29 cellular contexts compared by ENCODE assay signal in genomic region chr5:15538516-15538915, GRCh38. TPM values are rescaled to one million over a fixed set of nuclear protein-coding genes. Genes with fewer than 3 reads are reported as not detected.
DNase-seq lines count a peak whose midpoint lies in the region; ATAC-seq and TF ChIP-seq lines count a peak whose summit lies in the region.
"Had no signal": no experiment of that assay in that cellular context is flagged by ENCODE, and none has a peak within 500 bp of the region (broad histone marks: within the 10 kb centered on the region; RNA-seq: fewer than 3 reads in every experiment).

No MANE protein-coding gene starts in this region.

- no peak overlapping the region for H3K4me2 ChIP-seq in IMR-90 (ENCODE audit: low read depth, low read length)

- no peak overlapping the region for H2BK20ac ChIP-seq in IMR-90 (ENCODE audit: low read depth, low read length)

- H2AFZ ChIP-seq in IMR-90 (replicated peaks; ENCODE audit: low read length, poor library complexity) = no peak overlapping the region

- CTCF ChIA-PET in IMR-90 (lab: Yijun Ruan, JAX) = no interaction called here

- no peaks in the 10 kb centered on the region for H3K36me3 ChIP-seq in IMR-90 (ENCODE audit: control insufficient read depth, insufficient read depth, low read length)
- no peaks in the 10 kb centered on the region for H3K36me3 ChIP-seq in iPS-18a (ENCODE audit: control insufficient read depth, low read depth, low read length)
- H3K36me3 ChIP-seq: ascending aorta, esophagus squamous epithelium, right lobe of liver, upper lobe of left lung had no signal

- H3K9me1 ChIP-seq in IMR-90 (ENCODE audit: insufficient read depth, low read length) = no peaks in the 10 kb centered on the region

- no peak overlapping the region for H3K27ac ChIP-seq in IMR-90 (ENCODE audit: insufficient read depth, low read length)
- no peak overlapping the region for H3K27ac ChIP-seq in iPS-18a (ENCODE audit: low read length)
- no peak overlapping the region for H3K27ac ChIP-seq in foreskin keratinocyte
- H3K27ac ChIP-seq: ascending aorta, esophagus squamous epithelium, right lobe of liver, upper lobe of left lung had no signal

- H3K9me3 ChIP-seq in IMR-90 (ENCODE audit: control insufficient read depth, insufficient read depth, low read length) = no peaks in the 10 kb centered on the region
- H3K9me3 ChIP-seq in iPS-18a (ENCODE audit: control insufficient read depth, low read depth, low read length) = no peaks in the 10 kb centered on the region
- H3K9me3 ChIP-seq: ascending aorta, esophagus squamous epithelium, right lobe of liver, upper lobe of left lung had no signal

- H4K5ac ChIP-seq in IMR-90 (ENCODE audit: low read depth, low read length) = no peak overlapping the region

- no peaks in the 10 kb centered on the region for H3K27me3 Mint-ChIP-seq in brain
- H3K27me3 Mint-ChIP-seq: activated naive CD8-positive, alpha-beta T cell; central memory CD8-positive, alpha-beta T cell had no signal

- no peak overlapping the region for H3K4ac ChIP-seq in IMR-90 (ENCODE audit: low read depth, low read length)

- TF ChIP-seq CTCF in IMR-90 (conservative IDR thresholded peaks at IDR 0.05; ENCODE audit: low read depth, low read length) (no peak), brain (conservative IDR thresholded peaks at IDR 0.05) (no peak), foreskin keratinocyte (conservative IDR thresholded peaks at IDR 0.05) (no peak)

- H3K4me3 ChIP-seq in IMR-90 (ENCODE audit: insufficient read depth, low read depth, low read length) = no peak overlapping the region
- H3K4me3 ChIP-seq in iPS-18a (ENCODE audit: low read length) = peak overlapping the region; percentile 1
- H3K4me3 ChIP-seq: ascending aorta, esophagus squamous epithelium, right lobe of liver, upper lobe of left lung had no signal

- H3K14ac ChIP-seq in IMR-90 (replicated peaks; ENCODE audit: low read depth, low read length) = no peak overlapping the region

- no TSS peak for BruUV-seq in IMR-90 (replicated peaks; lab: Mats Ljungman, UMichigan)

- H4K20me1 ChIP-seq in IMR-90 (ENCODE audit: insufficient read depth, low read length) = 0 out of 2 replicates have a peak, but pooled peaks cover 3% of the 10 kb centered on the region

- H4K91ac ChIP-seq in IMR-90 (ENCODE audit: insufficient read depth, low read depth, low read length) = no peak overlapping the region

- ATAC-seq in IMR-90 (ENCODE audit: low read depth) (peak; percentile 59), HG02970 (IDR thresholded peaks at IDR 0.05; ENCODE audit: low FRiP score, unreplicated experiment) (no peak), foreskin keratinocyte (no peak)
- ATAC-seq: activated CD8-positive, alpha-beta T cell treated with anti-CD3 and anti-CD28 coated beads, Interleukin-2, amount 10 ng/mL, durations not matched to agents 7 days and 5 days; right lobe of liver; stimulated activated effector memory CD8-positive, alpha-beta T cell treated with anti-CD3 and anti-CD28 coated beads, Interleukin-12 subunit alpha, Interleukin-12 subunit beta, amount 100 ng/mL, for 72 hours had no signal

- no peak overlapping the region for H3K18ac ChIP-seq in IMR-90 (ENCODE audit: low read depth, low read length)

- dilution Hi-C loops in IMR-90 (cut with HindIII; ENCODE audit: low sequenced_read_pairs, unreplicated experiment) = no loop called here

- DNase-seq in DMS 273 treated with DMSO at 0.1 percent for 48 hours (lab: John Stamatoyannopoulos, UW) (peak; percentile 81), IMR-90 (no peak), foreskin keratinocyte (no peak)
- no peak for DNase-seq in activated CD4-positive, alpha-beta T cell treated with anti-CD3 and anti-CD28 coated beads for 4 hours
- DNase-seq: activated CD4-positive, alpha-beta T cell treated with anti-CD3 and anti-CD28 coated beads for 1 hour; activated CD8-positive, alpha-beta T cell treated with anti-CD3 and anti-CD28 coated beads, Interleukin-2, amount 10 ng/mL, durations not matched to agents 7 days and 5 days; C1 segment of cervical spinal cord; dermis blood vessel endothelial cell; DND-41; esophagus squamous epithelium; Kasumi-1; kidney glomerular epithelial cell; NCI-H187 treated with DMSO at 0.1 percent for 48 hours; NCI-H345; NCI-H82; right lobe of liver; RPMI8226; stimulated activated CD4-positive, alpha-beta T cell treated with anti-CD3 and anti-CD28 coated beads, Interleukin-12 subunit alpha, Interleukin-12 subunit beta, amount 100 ng/mL, for 4 hours; stimulated activated CD4-positive, alpha-beta T cell treated with anti-CD3 and anti-CD28 coated beads, Interleukin-4, amount 100 ng/mL, for 1 hour; upper lobe of left lung had no signal

- no peak overlapping the region for H3K9ac ChIP-seq in IMR-90 (ENCODE audit: low read depth, low read length)
- H3K9ac ChIP-seq in iPS-18a (ENCODE audit: low read length) = no peak overlapping the region

- in situ Hi-C loops in IMR-90 (cut with MboI; ENCODE audit: low sequenced_read_pairs) = no loop called here

- no peak overlapping the region for H2AK9ac ChIP-seq in IMR-90 (replicated peaks; ENCODE audit: low read depth, low read length, poor library complexity)

- no peak overlapping the region for H3K23ac ChIP-seq in IMR-90 (ENCODE audit: low read depth, low read length)

- peaks cover 30% of the 10 kb centered on the region for H3K36me3 Mint-ChIP-seq in brain
- H3K36me3 Mint-ChIP-seq: activated naive CD8-positive, alpha-beta T cell; stimulated activated effector memory CD8-positive, alpha-beta T cell treated with anti-CD3 and anti-CD28 coated beads, Interleukin-12 subunit alpha, Interleukin-12 subunit beta, amount 100 ng/mL, for 72 hours had no signal

- no peak overlapping the region for H2AK5ac ChIP-seq in IMR-90 (ENCODE audit: low read depth, low read length)

- H2BK15ac ChIP-seq in IMR-90 (ENCODE audit: low read depth, low read length) = no peak overlapping the region

- POLR2A ChIA-PET in IMR-90 (lab: Charles Lee; ENCODE audit: unreplicated experiment) = no interaction called here

- H3K9me3 Mint-ChIP-seq in brain = peaks cover 15 to 26% (median 18%) of the 10 kb centered on the region in 5 experiments

- H3K4me1 ChIP-seq in IMR-90 (ENCODE audit: control insufficient read depth, insufficient read depth, low read length) = peaks cover 3% of the 10 kb centered on the region; the same call in 1 of the 2 replicates
- H3K4me1 ChIP-seq in iPS-18a (ENCODE audit: control insufficient read depth, low read depth, low read length) = peaks cover 25% of the 10 kb centered on the region
- no peaks in the 10 kb centered on the region for H3K4me1 ChIP-seq in foreskin keratinocyte
- H3K4me1 ChIP-seq: ascending aorta, right lobe of liver, upper lobe of left lung had no signal

- H3K4me1 Mint-ChIP-seq in brain = peaks cover 53% of the 10 kb centered on the region
- H3K4me1 Mint-ChIP-seq: central memory CD8-positive, alpha-beta T cell; stimulated activated effector memory CD8-positive, alpha-beta T cell treated with anti-CD3 and anti-CD28 coated beads, Interleukin-12 subunit alpha, Interleukin-12 subunit beta, amount 100 ng/mL, for 72 hours had no signal

- H2BK120ac ChIP-seq in IMR-90 (ENCODE audit: low read depth, low read length) = no peak overlapping the region

- H3K27me3 ChIP-seq in IMR-90 (ENCODE audit: control insufficient read depth, insufficient read depth, low read length) = no peaks in the 10 kb centered on the region
- H3K27me3 ChIP-seq in iPS-18a (ENCODE audit: control insufficient read depth, insufficient read depth, low read length) = no peaks in the 10 kb centered on the region
- no peaks in the 10 kb centered on the region for H3K27me3 ChIP-seq in foreskin keratinocyte
- H3K27me3 ChIP-seq: ascending aorta, esophagus squamous epithelium, right lobe of liver, upper lobe of left lung had no signal

- H3K4me3 Mint-ChIP-seq in brain = peak overlapping the region in 4 of 5 experiments; percentile 8 to 77 (median 54)
- H3K4me3 Mint-ChIP-seq: activated CD8-positive, alpha-beta T cell treated with anti-CD3 and anti-CD28 coated beads, Interleukin-2, amount 10 ng/mL, durations not matched to agents 7 days and 5 days; activated naive CD8-positive, alpha-beta T cell; central memory CD8-positive, alpha-beta T cell; stimulated activated effector memory CD8-positive, alpha-beta T cell treated with anti-CD3 and anti-CD28 coated beads, Interleukin-12 subunit alpha, Interleukin-12 subunit beta, amount 100 ng/mL, for 72 hours; T-helper 1 cell treated with Interleukin-12 subunit alpha and Interleukin-12 subunit beta and Interleukin-4 antibody, amounts not matched to agents 30 μg/mL and 1 μg/mL, for 36 hours had no signal

- no CpG with 5 or more reads among the region's 2 CpGs for WGBS in IMR-90 (ENCODE audit: extremely low coverage in 2 of 2, insufficient read length in 1 of 2), 2 experiments

- H4K8ac ChIP-seq in IMR-90 (ENCODE audit: low read depth in 2 of 2, low read length in 2 of 2) = no peak overlapping the region

- H3K79me1 ChIP-seq in IMR-90 (ENCODE audit: low read depth in 1 of 2, low read length in 2 of 2) = peaks cover 30 to 32% of the 10 kb centered on the region in 2 experiments; a peak in 3 of 4 replicates

- peak overlapping the region; percentile 36 to 91 (median 85) for H3K27ac Mint-ChIP-seq in brain
- H3K27ac Mint-ChIP-seq: activated CD8-positive, alpha-beta T cell treated with anti-CD3 and anti-CD28 coated beads, Interleukin-2, amount 10 ng/mL, durations not matched to agents 7 days and 5 days; activated naive CD8-positive, alpha-beta T cell; activated T-helper 2 cell treated with anti-CD3 and anti-CD28 coated beads, Interferon-gamma antibody, Interleukin-2, Interleukin-4, amounts not matched to agents 10 μg/mL and 5 μg/mL and 100 μg/mL, durations not matched to agents 14 hours and 24 hours and 36 hours; stimulated activated effector memory CD8-positive, alpha-beta T cell treated with anti-CD3 and anti-CD28 coated beads, Interleukin-12 subunit alpha, Interleukin-12 subunit beta, amount 100 ng/mL, for 72 hours; T-helper 1 cell treated with Interleukin-12 subunit alpha and Interleukin-12 subunit beta and Interleukin-4 antibody, amounts not matched to agents 30 μg/mL and 1 μg/mL, for 36 hours had no signal

- no peak for TF ChIP-seq POLR2A in IMR-90 (IDR thresholded peaks at IDR 0.05; ENCODE audit: low read depth, low read length)

- H3K56ac ChIP-seq in IMR-90 (ENCODE audit: extremely low read depth, insufficient read depth, low read length) = no peak overlapping the region

- TF ChIP-seq RAD21 in IMR-90 (IDR thresholded peaks at IDR 0.05; ENCODE audit: low read length) = no peak

- H2BK5ac ChIP-seq in IMR-90 (ENCODE audit: low read depth, low read length, poor library complexity, severe bottlenecking) = no peak overlapping the region

- intact Hi-C loops in IMR-90 (cut with micrococcal nuclease) = no loop called here

TF ChIP-seq in IMR-90, 13 proteins besides CTCF, POLR2A, EP300 and RAD21 (continues in another document):
- no peak for TF ChIP-seq RFX5 (IDR thresholded peaks at IDR 0.05; ENCODE audit: low read depth, low read length)

RNA-seq across cellular contexts. Expression of gene FBXL7, which starts 38.5 kb away (rescaled TPM):
- total RNA-seq in IMR-90 (2012; rRNA removed) (4.1 and 4.4 TPM in 2 replicates), foreskin keratinocyte (3.7 and 4.8 TPM in 2 replicates)
- polyA plus RNA-seq in IMR-90 (2012; rRNA removed) (10.2 and 11.2 TPM in 2 replicates), brain (ENCODE audit: insufficient read depth, low read depth, low replicate concordance) (18.8 TPM), foreskin keratinocyte (2.6 TPM in 2 replicates)
- 8.3 and 11.5 TPM in 2 replicates for polyA plus RNA-seq in IMR-90 (2012; cell fraction: cytosol; rRNA removed)
- polyA plus RNA-seq in IMR-90 (2012; cell fraction: nucleus; rRNA removed; ENCODE audit: low replicate concordance) = 35.0 and 54.6 TPM in 2 replicates
- total RNA-seq: activated CD8-positive, alpha-beta T cell treated with anti-CD3 and anti-CD28 coated beads, Interleukin-2, amount 10 ng/mL, durations not matched to agents 7 days and 5 days; activated T-helper 2 cell treated with anti-CD3 and anti-CD28 coated beads, Interferon-gamma antibody, Interleukin-2, Interleukin-4, amounts not matched to agents 10 μg/mL and 5 μg/mL and 100 μg/mL, durations not matched to agents 14 hours and 24 hours and 36 hours had no signal
